In the genomic region with DNA sequence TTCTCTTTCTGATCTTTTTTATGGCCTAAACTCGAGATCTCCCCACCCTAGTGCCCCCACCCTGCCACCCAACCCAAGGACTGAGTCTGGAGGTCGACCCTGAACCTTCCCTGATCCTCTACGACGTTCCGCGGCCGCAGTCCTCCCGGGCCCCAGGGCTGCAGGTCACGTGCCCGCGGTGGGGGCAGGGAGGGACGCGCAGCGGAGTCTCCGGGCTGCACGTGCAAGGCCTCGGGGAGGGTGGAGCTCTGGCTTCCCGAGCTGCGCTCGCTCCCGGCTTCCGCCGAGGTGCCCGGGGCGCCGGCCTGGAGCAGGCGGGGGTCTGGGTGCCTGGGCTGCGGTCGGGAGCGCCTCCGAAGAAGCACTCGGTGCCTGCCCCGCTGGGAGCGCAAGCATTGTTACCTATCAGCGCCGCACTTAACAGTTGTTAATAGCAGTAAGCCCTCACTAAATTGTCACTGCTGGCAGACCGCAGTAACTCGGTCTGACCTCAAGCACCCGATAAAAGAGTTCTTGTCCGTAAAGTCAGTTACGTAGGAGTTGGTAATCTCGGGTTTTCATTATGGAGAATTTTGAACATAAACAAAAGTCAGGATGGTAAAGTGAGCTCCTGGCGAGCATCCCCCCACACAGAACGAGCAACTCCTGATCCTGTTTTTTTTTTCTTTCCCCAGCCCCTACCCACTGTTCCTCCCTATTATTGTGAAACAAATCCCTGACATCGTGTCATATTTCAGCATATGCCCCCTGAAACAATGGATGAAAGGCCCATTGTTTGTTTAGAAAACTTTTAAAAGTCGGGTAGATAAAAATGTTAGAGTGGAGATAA, we compare ENCODE assay signal across 8 cellular contexts.
DNase-seq lines count a peak whose midpoint lies in the region; ATAC-seq, FAIRE-seq and TF ChIP-seq lines count a peak whose summit lies in the region.

No MANE protein-coding gene starts in this region.

- ATAC-seq in HG03159 (IDR thresholded peaks at IDR 0.05; ENCODE audit: unreplicated experiment) (peak; percentile 58), HG02884 (IDR thresholded peaks at IDR 0.05; ENCODE audit: unreplicated experiment) (no peak)

- peak; percentile 83 for FAIRE-seq in GM12892 (lab: Jason Lieb, UNC)

- 0 out of 2 replicates have a peak, but pooled peaks have one; percentile 10 for TF ChIP-seq POLR2A in GM12892 (IDR thresholded peaks at IDR 0.05; ENCODE audit: low read depth, low read length)

- peak; percentile 57 for DNase-seq in GM12892 (ENCODE audit: insufficient read length)
- DNase-seq in NCI-H524 (lab: John Stamatoyannopoulos, UW) = peak; percentile 80 to 94
- DNase-seq in activated CD4-positive, alpha-beta T cell treated with anti-CD3 and anti-CD28 coated beads, Interleukin-2, amount 50 U/mL, for 24 hours (ENCODE audit: low read depth in 1 of 2, low spot score in 1 of 2) = peak; percentile 66 to 81
- DNase-seq in dedifferentiated amniotic fluid mesenchymal stem cell (ENCODE audit: extremely low spot score) = peak; percentile 59
- DNase-seq in left kidney (ENCODE audit: low read depth, low spot score) = peak; percentile 97
- DNase-seq in stimulated activated CD4-positive, alpha-beta T cell treated with anti-CD3 and anti-CD28 coated beads, Interleukin-1b, Interleukin-23, amount 100 ng/mL, for 1 hour (ENCODE audit: low read depth in 2 of 2) = peak; percentile 47 to 74
